Comparison of ENCODE assay signal across 8 cellular contexts in genomic region chr5:180290568-180291233, GRCh38. TPM values are rescaled to one million over a fixed set of nuclear protein-coding genes. Genes with fewer than 3 reads are reported as not detected.
A peak's percentile ranks its signal among the peaks of the same experiment; 100 is the strongest.
DNase-seq lines count a peak whose midpoint lies in the region; ATAC-seq and TF ChIP-seq lines count a peak whose summit lies in the region.

No MANE protein-coding gene starts in this region.

- in situ Hi-C loops in astrocyte of the cerebellum (cut with HindIII; ENCODE audit: low sequenced_read_pairs): no loop called here

- H3K27me3 ChIP-seq in lower lobe of right lung (ENCODE audit: low read depth): no peaks in the 10 kb centered on the region
- no peaks in the 10 kb centered on the region for H3K27me3 ChIP-seq in upper lobe of left lung

- H3K9me3 ChIP-seq in lower lobe of right lung: no peaks in the 10 kb centered on the region
- no peaks in the 10 kb centered on the region for H3K9me3 ChIP-seq in upper lobe of left lung

- CTCF ChIA-PET in activated naive CD4-positive, alpha-beta T cell treated with anti-CD3 and anti-CD28 coated beads, Interleukin-2, amount 10 ng/mL, durations not matched to agents 7 days and 5 days (lab: Charles Lee): interaction anchor here (0.7 to 2.2 kb wide), 6 partner anchors 14 to 182 kb away, joined by 3 to 11 read pairs (median 3); no protein-coding TSS in a partner anchor

- DNase-seq in activated naive CD4-positive, alpha-beta T cell treated with anti-CD3 and anti-CD28 coated beads, Interleukin-2, amount 10 ng/mL, durations not matched to agents 7 days and 5 days: no peak
- no peak for DNase-seq in activated naive CD4-positive, alpha-beta T cell treated with Interleukin-2 at 50 U/mL for 16 hours
- DNase-seq in astrocyte of the cerebellum (ENCODE audit: low read depth): no peak
- DNase-seq in lower lobe of right lung: no peak
- no peak for DNase-seq in upper lobe of left lung
- no peak for DNase-seq in hepatic stellate cell (ENCODE audit: low spot score)
- DNase-seq in iPS-NIHi7 (ENCODE audit: extremely low spot score): no peak

- peak overlapping the region; percentile 83 for H3K27ac Mint-ChIP-seq in activated naive CD4-positive, alpha-beta T cell treated with anti-CD3 and anti-CD28 coated beads, Interleukin-2, amount 10 ng/mL, durations not matched to agents 7 days and 5 days

- H3K36me3 ChIP-seq in lower lobe of right lung (peaks cover 6% of the 10 kb centered on the region), upper lobe of left lung (peaks cover 0 to 4% (median 2%) of the 10 kb centered on the region in 4 donors)

- H3K27me3 Mint-ChIP-seq in activated naive CD4-positive, alpha-beta T cell treated with anti-CD3 and anti-CD28 coated beads, Interleukin-2, amount 10 ng/mL, durations not matched to agents 7 days and 5 days: no peaks in the 10 kb centered on the region

- peaks cover 25% of the 10 kb centered on the region for H3K4me1 ChIP-seq in lower lobe of right lung
- H3K4me1 ChIP-seq in upper lobe of left lung: peaks cover 21 to 43% (median 31%) of the 10 kb centered on the region in 4 donors

- no peak for TF ChIP-seq POLR2A in upper lobe of left lung (IDR thresholded peaks at IDR 0.05)

- peak overlapping the region; percentile 70 for H3K4me3 ChIP-seq in astrocyte of the cerebellum (ENCODE audit: low read depth, low read length)
- peak overlapping the region; percentile 72 for H3K4me3 ChIP-seq in lower lobe of right lung
- peak overlapping the region in 3 of 4 donors; percentile 91 to 98 (median 97) for H3K4me3 ChIP-seq in upper lobe of left lung

- 28% methylated on average over 12 to 13 of the region's 13 CpGs for WGBS in upper lobe of left lung, 2 donors

- H3K27ac ChIP-seq in lower lobe of right lung (no peak overlapping the region), upper lobe of left lung (peak overlapping the region in 2 of 4 donors; percentile 61 to 98)

- peaks cover 25% of the 10 kb centered on the region for H3K36me3 Mint-ChIP-seq in activated naive CD4-positive, alpha-beta T cell treated with anti-CD3 and anti-CD28 coated beads, Interleukin-2, amount 10 ng/mL, durations not matched to agents 7 days and 5 days

- peaks cover 39% of the 10 kb centered on the region for H3K4me1 Mint-ChIP-seq in activated naive CD4-positive, alpha-beta T cell treated with anti-CD3 and anti-CD28 coated beads, Interleukin-2, amount 10 ng/mL, durations not matched to agents 7 days and 5 days

- ATAC-seq in lower lobe of right lung (no peak), upper lobe of left lung (ENCODE audit: low FRiP score in 2 of 2) (no peak), GM19395 (IDR thresholded peaks at IDR 0.05; ENCODE audit: unreplicated experiment) (no peak)

- no peak for TF ChIP-seq EP300 in upper lobe of left lung (IDR thresholded peaks at IDR 0.05)

- peaks cover 3% of the 10 kb centered on the region for H3K9me3 Mint-ChIP-seq in activated naive CD4-positive, alpha-beta T cell treated with anti-CD3 and anti-CD28 coated beads, Interleukin-2, amount 10 ng/mL, durations not matched to agents 7 days and 5 days

- intact Hi-C loops in lower lobe of right lung (cut with DNase I): no loop called here

- no peak for TF ChIP-seq CTCF in astrocyte of the cerebellum (IDR thresholded peaks at IDR 0.05; ENCODE audit: low read depth, low read length, missing control alignments)
- no peak for TF ChIP-seq CTCF in lower lobe of right lung (IDR thresholded peaks at IDR 0.05)
- no peak for TF ChIP-seq CTCF in upper lobe of left lung (IDR thresholded peaks at IDR 0.05)

- H3K4me3 Mint-ChIP-seq in activated naive CD4-positive, alpha-beta T cell treated with anti-CD3 and anti-CD28 coated beads, Interleukin-2, amount 10 ng/mL, durations not matched to agents 7 days and 5 days: peak overlapping the region; percentile 78

RNA-seq across cellular contexts. Expression of gene MAPK9, which starts 1.2 kb away (rescaled TPM):
- total RNA-seq in lower lobe of right lung (43.1 TPM), upper lobe of left lung (10 to 100 TPM; 20.8 to 58.5 (median 33.4) TPM)
